8 cellular contexts compared by ENCODE assay signal in genomic region chr6:149840345-149841075, GRCh38. TPM values are rescaled to one million over a fixed set of nuclear protein-coding genes. Genes with fewer than 3 reads are reported as not detected.
DNase-seq lines count a peak whose midpoint lies in the region; ATAC-seq and TF ChIP-seq lines count a peak whose summit lies in the region.

No MANE protein-coding gene starts in this region.

- H3K27me3 ChIP-seq in GM23248 (replicated peaks; ENCODE audit: insufficient read depth): no peaks in the 10 kb centered on the region

- no peak overlapping the region for H3K4me3 ChIP-seq in GM23248

- H3K4me2 ChIP-seq in GM23248 (ENCODE audit: unreplicated experiment): peak overlapping the region; percentile 60

- H3K9ac ChIP-seq in GM23248: peak overlapping the region; percentile 44; the same call in 1 of the 2 replicates

- in situ Hi-C loops in GM23248 (cut with MboI): no loop called here

- peaks cover 14% of the 10 kb centered on the region for H3K36me3 ChIP-seq in GM23248 (ENCODE audit: low read depth)

- peak; percentile 78 for ATAC-seq in memory B cell (ENCODE audit: low read depth)

- DNase-seq in AG09319 (ENCODE audit: extremely low read depth, low read depth): peak; percentile 81
- DNase-seq in GM23248: peak; percentile 94
- DNase-seq in NCI-H2227 (lab: John Stamatoyannopoulos, UW; ENCODE audit: unreplicated experiment): peak; percentile 46
- peak; percentile 36 to 37 for DNase-seq in activated CD4-positive, alpha-beta T cell treated with anti-CD3 and anti-CD28 coated beads, Interleukin-2, amount 50 U/mL, for 4 hours
- peak; percentile 8 for DNase-seq in effector CD4-positive, alpha-beta T cell
- DNase-seq in memory B cell (ENCODE audit: low spot score in 2 of 2): peak; percentile 34
- DNase-seq in type B pancreatic cell (ENCODE audit: extremely low spot score, unreplicated experiment): no peak
- DNase-seq in cerebellar nuclear complex (lab: John Stamatoyannopoulos, UW): no peak

- peaks cover 30% of the 10 kb centered on the region for H3K4me1 ChIP-seq in GM23248 (ENCODE audit: insufficient read depth)

- H3K36me3 Mint-ChIP-seq in memory B cell: no peaks in the 10 kb centered on the region
- peaks cover 21% of the 10 kb centered on the region for H3K36me3 Mint-ChIP-seq in type B pancreatic cell

- peaks cover 30% of the 10 kb centered on the region for H3K79me2 ChIP-seq in GM23248 (ENCODE audit: insufficient read depth)

- 12 to 15% methylated on average over 8 of the region's 8 CpGs for WGBS in GM23248 (ENCODE audit: low coverage in 1 of 2, low lambda C conversion rate in 2 of 2, missing lambda C conversion rate in 2 of 2), 2 experiments

- peaks cover 27% of the 10 kb centered on the region for H3F3A ChIP-seq in GM23248 (ENCODE audit: insufficient read depth)

- H3K4me1 Mint-ChIP-seq in memory B cell (no peaks in the 10 kb centered on the region), type B pancreatic cell (ENCODE audit: unreplicated experiment) (peaks cover 13% of the 10 kb centered on the region)

- H3K9me3 Mint-ChIP-seq in memory B cell: no peaks in the 10 kb centered on the region
- no peaks in the 10 kb centered on the region for H3K9me3 Mint-ChIP-seq in type B pancreatic cell

- no peaks in the 10 kb centered on the region; the same call in 1 of the 2 replicates for H4K20me1 ChIP-seq in GM23248 (ENCODE audit: insufficient read depth)

- H3K27ac Mint-ChIP-seq in memory B cell (no peak overlapping the region), type B pancreatic cell (no peak overlapping the region)

- H3K9me2 ChIP-seq in GM23248 (ENCODE audit: insufficient read depth): no peaks in the 10 kb centered on the region

- H3K27me3 Mint-ChIP-seq in memory B cell: peaks cover 6% of the 10 kb centered on the region
- no peaks in the 10 kb centered on the region for H3K27me3 Mint-ChIP-seq in type B pancreatic cell

- no peaks in the 10 kb centered on the region for H3K9me3 ChIP-seq in GM23248 (ENCODE audit: low read depth)

- H3K4me3 Mint-ChIP-seq in memory B cell: no peak overlapping the region
- H3K4me3 Mint-ChIP-seq in type B pancreatic cell: no peak overlapping the region

- peak; percentile 42 for TF ChIP-seq CTCF in AG09319 (IDR thresholded peaks at IDR 0.05; ENCODE audit: low read depth, low read length)
- peak; percentile 53 for TF ChIP-seq CTCF in type B pancreatic cell (conservative IDR thresholded peaks at IDR 0.05)

- no peak overlapping the region for H2AFZ ChIP-seq in GM23248

- peak overlapping the region; percentile 77 for H3K27ac ChIP-seq in GM23248

RNA-seq across cellular contexts. Expression of gene LRP11, which starts 23.6 kb away (rescaled TPM):
- total RNA-seq in GM23248 (2014; rRNA removed; shearing (Covaris generic)): 108 and 168 TPM in 2 replicates
- polyA plus RNA-seq in GM23248 (2016; fragmentation: Nextera tagmentation; extraction: Ambion mirVana): 44.9 and 50.3 TPM in 2 replicates
- 56.6 and 66.4 TPM in 2 replicates for total RNA-seq in type B pancreatic cell (ENCODE audit: low replicate concordance)

RNA-seq across cellular contexts. Expression of gene RAET1E, which starts 57.4 kb away (rescaled TPM):
- 8.6 and 10.4 TPM in 2 replicates for total RNA-seq in GM23248 (2014; rRNA removed; shearing (Covaris generic))
- polyA plus RNA-seq in GM23248 (2016; fragmentation: Nextera tagmentation; extraction: Ambion mirVana): 8.1 and 8.8 TPM in 2 replicates
- total RNA-seq in type B pancreatic cell (ENCODE audit: low replicate concordance): 1.2 TPM in 1 of 2 replicates, not detected in the other

Comparison
In these comparisons a context has a peak if more than half of its experiments do, and no peak if none do; other contexts are left out.
1. DNase-seq: peak in AG09319 (single experiment), GM23248 (single experiment), NCI-H2227 (single experiment), activated CD4-positive, alpha-beta T cell treated with anti-CD3 and anti-CD28 coated beads, Interleukin-2, amount 50 U/mL, for 4 hours (2 of 2), effector CD4-positive, alpha-beta T cell (single experiment) and memory B cell (2 of 2); none in type B pancreatic cell (single experiment) and cerebellar nuclear complex (0 of 2).